Comparison of ENCODE assay signal across 1 cellular context in the genomic region with DNA sequence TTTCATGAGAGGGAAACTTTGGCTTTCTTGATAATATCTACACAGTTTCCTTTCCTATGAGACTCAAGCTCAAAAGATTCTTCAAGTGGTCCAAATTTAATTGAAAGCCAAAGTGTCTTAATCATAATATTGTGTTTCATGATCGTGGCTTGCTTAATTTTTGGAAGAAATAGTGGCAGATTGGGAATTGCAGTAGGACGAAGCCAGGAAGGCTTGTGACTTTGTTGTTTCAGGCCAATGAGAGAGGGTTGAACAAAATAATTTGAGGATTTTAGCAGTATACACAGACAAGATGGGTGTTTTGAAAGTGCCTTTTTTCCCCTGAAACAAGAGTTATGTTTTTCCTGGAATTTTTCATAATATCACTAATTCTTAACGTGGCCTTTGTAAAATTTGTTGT.
TF ChIP-seq lines count a peak whose summit lies in the region.

No MANE protein-coding gene starts in this region.

TF ChIP-seq in SK-N-SH, 30 proteins besides CTCF, POLR2A, EP300 and RAD21 (continued from another document):
- TF ChIP-seq, protein P1, sequence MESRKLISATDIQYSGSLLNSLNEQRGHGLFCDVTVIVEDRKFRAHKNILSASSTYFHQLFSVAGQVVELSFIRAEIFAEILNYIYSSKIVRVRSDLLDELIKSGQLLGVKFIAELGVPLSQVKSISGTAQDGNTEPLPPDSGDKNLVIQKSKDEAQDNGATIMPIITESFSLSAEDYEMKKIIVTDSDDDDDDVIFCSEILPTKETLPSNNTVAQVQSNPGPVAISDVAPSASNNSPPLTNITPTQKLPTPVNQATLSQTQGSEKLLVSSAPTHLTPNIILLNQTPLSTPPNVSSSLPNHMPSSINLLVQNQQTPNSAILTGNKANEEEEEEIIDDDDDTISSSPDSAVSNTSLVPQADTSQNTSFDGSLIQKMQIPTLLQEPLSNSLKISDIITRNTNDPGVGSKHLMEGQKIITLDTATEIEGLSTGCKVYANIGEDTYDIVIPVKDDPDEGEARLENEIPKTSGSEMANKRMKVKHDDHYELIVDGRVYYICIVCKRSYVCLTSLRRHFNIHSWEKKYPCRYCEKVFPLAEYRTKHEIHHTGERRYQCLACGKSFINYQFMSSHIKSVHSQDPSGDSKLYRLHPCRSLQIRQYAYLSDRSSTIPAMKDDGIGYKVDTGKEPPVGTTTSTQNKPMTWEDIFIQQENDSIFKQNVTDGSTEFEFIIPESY (IDR thresholded peaks at IDR 0.05; ENCODE audit: borderline replicate concordance, low read depth), result no peak
- no peak for TF ChIP-seq SMC3 (IDR thresholded peaks at IDR 0.05; ENCODE audit: low read depth, low read length)
- TF ChIP-seq, protein P2, sequence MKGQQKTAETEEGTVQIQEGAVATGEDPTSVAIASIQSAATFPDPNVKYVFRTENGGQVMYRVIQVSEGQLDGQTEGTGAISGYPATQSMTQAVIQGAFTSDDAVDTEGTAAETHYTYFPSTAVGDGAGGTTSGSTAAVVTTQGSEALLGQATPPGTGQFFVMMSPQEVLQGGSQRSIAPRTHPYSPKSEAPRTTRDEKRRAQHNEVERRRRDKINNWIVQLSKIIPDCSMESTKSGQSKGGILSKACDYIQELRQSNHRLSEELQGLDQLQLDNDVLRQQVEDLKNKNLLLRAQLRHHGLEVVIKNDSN (IDR thresholded peaks at IDR 0.05; ENCODE audit: borderline replicate concordance, low read depth), result no peak
- TF ChIP-seq, protein P3, sequence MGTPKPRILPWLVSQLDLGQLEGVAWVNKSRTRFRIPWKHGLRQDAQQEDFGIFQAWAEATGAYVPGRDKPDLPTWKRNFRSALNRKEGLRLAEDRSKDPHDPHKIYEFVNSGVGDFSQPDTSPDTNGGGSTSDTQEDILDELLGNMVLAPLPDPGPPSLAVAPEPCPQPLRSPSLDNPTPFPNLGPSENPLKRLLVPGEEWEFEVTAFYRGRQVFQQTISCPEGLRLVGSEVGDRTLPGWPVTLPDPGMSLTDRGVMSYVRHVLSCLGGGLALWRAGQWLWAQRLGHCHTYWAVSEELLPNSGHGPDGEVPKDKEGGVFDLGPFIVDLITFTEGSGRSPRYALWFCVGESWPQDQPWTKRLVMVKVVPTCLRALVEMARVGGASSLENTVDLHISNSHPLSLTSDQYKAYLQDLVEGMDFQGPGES (IDR thresholded peaks at IDR 0.05; ENCODE audit: low read depth, low read length), result no peak
- TF ChIP-seq SIN3A (IDR thresholded peaks at IDR 0.05; ENCODE audit: borderline replicate concordance, low read depth, low read length), result no peak
TF ChIP-seq in SK-N-SH: peak in this region for 0.
